ENCODE assay signal across 8 cellular contexts in the genomic region with DNA sequence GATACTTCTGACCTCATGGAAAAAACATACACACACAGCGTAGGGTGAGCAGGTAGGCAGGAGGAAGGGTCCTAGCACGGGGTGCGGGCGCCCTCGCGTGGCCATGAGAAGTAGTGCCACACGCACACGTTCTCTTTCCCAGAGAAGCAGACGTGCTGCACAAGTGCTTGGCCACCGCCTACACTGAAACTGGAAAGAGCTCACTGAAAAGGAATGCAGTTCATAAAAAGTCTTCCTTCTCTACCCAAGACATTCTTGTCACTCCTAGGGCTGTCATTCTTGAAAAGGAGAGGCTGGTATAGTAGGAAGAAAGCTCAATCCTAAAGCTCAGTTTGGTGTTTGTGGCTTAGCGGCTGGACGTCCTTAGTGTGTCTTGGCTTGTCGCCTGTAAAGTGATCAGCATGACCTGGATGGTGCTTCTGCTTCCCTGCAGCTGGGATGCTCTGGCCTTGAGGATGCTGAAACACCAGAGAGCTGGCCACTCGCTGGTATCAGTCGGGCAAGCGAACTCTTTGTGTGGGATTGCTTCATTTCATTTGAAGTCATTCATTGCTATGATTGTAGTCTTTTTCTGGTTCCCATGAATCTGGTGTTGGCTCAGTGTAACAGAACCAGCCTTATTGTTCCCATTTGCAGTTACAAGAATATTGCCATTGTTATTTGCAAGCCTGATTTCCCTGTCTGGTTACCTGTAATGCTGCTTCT.
DNase-seq lines count a peak whose midpoint lies in the region; ATAC-seq, FAIRE-seq and TF ChIP-seq lines count a peak whose summit lies in the region.

No MANE protein-coding gene starts in this region.

- no peaks in the 10 kb centered on the region for H3K4me1 ChIP-seq in effector memory CD4-positive, alpha-beta T cell (ENCODE audit: control insufficient read depth, insufficient read depth, low read length, poor library complexity, severe bottlenecking)

- peak; percentile 93 for TF ChIP-seq CTCF in activated CD8-positive, alpha-beta T cell treated with anti-CD3 and anti-CD28 coated beads for 36 hours (IDR thresholded peaks at IDR 0.05)
- TF ChIP-seq CTCF in fibroblast of the aortic adventitia (IDR thresholded peaks at IDR 0.05; ENCODE audit: insufficient read depth, low read length) = peak; percentile 96

- H3K27ac Mint-ChIP-seq in activated CD8-positive, alpha-beta T cell treated with anti-CD3 and anti-CD28 coated beads for 36 hours = no peak overlapping the region

- CTCF ChIA-PET in activated CD8-positive, alpha-beta T cell treated with anti-CD3 and anti-CD28 coated beads for 36 hours (lab: Charles Lee) = interaction anchor here (0.6 to 2.7 kb wide), 31 partner anchors 8 to 1314 kb away, joined by 3 to 23 read pairs (median 4); a partner anchor contains a TSS

- no peak overlapping the region for H3K27ac ChIP-seq in effector memory CD4-positive, alpha-beta T cell (ENCODE audit: insufficient read depth, low read length, poor library complexity, severe bottlenecking)

- POLR2A ChIA-PET in activated CD8-positive, alpha-beta T cell treated with anti-CD3 and anti-CD28 coated beads for 36 hours (lab: Charles Lee) = no interaction called here

- no peaks in the 10 kb centered on the region for H3K36me3 Mint-ChIP-seq in activated CD8-positive, alpha-beta T cell treated with anti-CD3 and anti-CD28 coated beads for 36 hours (ENCODE audit: low read depth)

- intact Hi-C loops in activated CD8-positive, alpha-beta T cell treated with anti-CD3 and anti-CD28 coated beads for 36 hours (cut with micrococcal nuclease) = loop anchor here (5.0 kb wide), 2 partner anchors 607 to 752 kb away; no protein-coding TSS in a partner anchor

- H3K27me3 Mint-ChIP-seq in activated CD8-positive, alpha-beta T cell treated with anti-CD3 and anti-CD28 coated beads for 36 hours = peaks cover 1% of the 10 kb centered on the region

- no peaks in the 10 kb centered on the region for H3K4me1 Mint-ChIP-seq in activated CD8-positive, alpha-beta T cell treated with anti-CD3 and anti-CD28 coated beads for 36 hours (ENCODE audit: low read depth)

- H3K36me3 ChIP-seq in effector memory CD4-positive, alpha-beta T cell (ENCODE audit: control insufficient read depth, insufficient read depth, low read length) = no peaks in the 10 kb centered on the region

- peak; percentile 82 for ATAC-seq in HG02798 (IDR thresholded peaks at IDR 0.05; ENCODE audit: poor library complexity, unreplicated experiment)
- ATAC-seq in activated CD8-positive, alpha-beta T cell treated with anti-CD3 and anti-CD28 coated beads for 36 hours = peak; percentile 79

- no peak overlapping the region for H3K4me3 Mint-ChIP-seq in activated CD8-positive, alpha-beta T cell treated with anti-CD3 and anti-CD28 coated beads for 36 hours

- no peaks in the 10 kb centered on the region for H3K27me3 ChIP-seq in effector memory CD4-positive, alpha-beta T cell (replicated peaks; ENCODE audit: control insufficient read depth, insufficient read depth, low read length, poor library complexity, severe bottlenecking)

- DNase-seq in Ammon's horn (ENCODE audit: low spot score) (peak; percentile 93), GM12892 (ENCODE audit: insufficient read length) (peak; percentile 52), NCI-H1105 (lab: John Stamatoyannopoulos, UW) (peak; percentile 68), fibroblast of the aortic adventitia (ENCODE audit: low read depth) (peak; percentile 78), occipital lobe (lab: John Stamatoyannopoulos, UW) (peak; percentile 78)
- DNase-seq in activated CD8-positive, alpha-beta T cell treated with anti-CD3 and anti-CD28 coated beads for 36 hours = peak; percentile 69
- no peak for DNase-seq in effector memory CD4-positive, alpha-beta T cell

- FAIRE-seq in GM12892 (lab: Jason Lieb, UNC) = peak; percentile 93

- no peak for TF ChIP-seq POLR2A in GM12892 (IDR thresholded peaks at IDR 0.05; ENCODE audit: low read depth, low read length)

- no peak overlapping the region for H3K4me3 ChIP-seq in fibroblast of the aortic adventitia (ENCODE audit: low read depth, low read length)
- H3K4me3 ChIP-seq in effector memory CD4-positive, alpha-beta T cell (ENCODE audit: insufficient read depth, low read depth, low read length, poor library complexity, severe bottlenecking) = no peak overlapping the region

- no peaks in the 10 kb centered on the region for H3K9me3 ChIP-seq in effector memory CD4-positive, alpha-beta T cell (ENCODE audit: control insufficient read depth, low read length)

- no peaks in the 10 kb centered on the region for H3K9me3 Mint-ChIP-seq in activated CD8-positive, alpha-beta T cell treated with anti-CD3 and anti-CD28 coated beads for 36 hours

Comparison
In these comparisons a context has a peak if more than half of its experiments do, and no peak if none do; other contexts are left out.
1. DNase-seq: peak in Ammon's horn (single experiment), GM12892 (single experiment), NCI-H1105 (single experiment), activated CD8-positive, alpha-beta T cell treated with anti-CD3 and anti-CD28 coated beads for 36 hours (single experiment), fibroblast of the aortic adventitia (single experiment) and occipital lobe (single experiment); none in effector memory CD4-positive, alpha-beta T cell (0 of 3).